ENCODE assay signal across 11 cellular contexts in genomic region chr11:9717040-9717357, GRCh38. TPM values are rescaled to one million over a fixed set of nuclear protein-coding genes. Genes with fewer than 3 reads are reported as not detected.
DNase-seq lines count a peak whose midpoint lies in the region; ATAC-seq and TF ChIP-seq lines count a peak whose summit lies in the region.
"Had no signal": no experiment of that assay in that cellular context is flagged by ENCODE, and none has a peak within 500 bp of the region (broad histone marks: within the 10 kb centered on the region; RNA-seq: fewer than 3 reads in every experiment).

No MANE protein-coding gene starts in this region.

- ATAC-seq in HG03135 (IDR thresholded peaks at IDR 0.05; ENCODE audit: unreplicated experiment) (no peak), HG03571 (IDR thresholded peaks at IDR 0.05; ENCODE audit: unreplicated experiment) (no peak)

- H3K27me3 Mint-ChIP-seq in Calu3 (ENCODE audit: unreplicated experiment): no peaks in the 10 kb centered on the region

- CTCF ChIA-PET in Calu3 (lab: Charles Lee): interaction anchor here (0.6 kb wide), 1 partner anchor 123 kb away, joined by 4 read pairs; no protein-coding TSS in a partner anchor

- DNase-seq in Calu3: no peak
- no peak for DNase-seq in Karpas-422
- no peak for DNase-seq in colonic mucosa
- no peak for DNase-seq in substantia nigra (lab: John Stamatoyannopoulos, UW)
- DNase-seq: activated CD8-positive, alpha-beta memory T cell treated with anti-CD3 and anti-CD28 coated beads, Interleukin-2, amount 50 U/mL, for 4 hours; DMS79 treated with DMSO at 0.1 percent for 48 hours; NCI-H146; stimulated activated CD4-positive, alpha-beta T cell treated with anti-CD3 and anti-CD28 coated beads, Interleukin-4, amount 100 ng/mL, for 1 hour had no signal

- H2AFZ ChIP-seq in Karpas-422 (ENCODE audit: low read length): no peak overlapping the region

- H3K4me3 Mint-ChIP-seq in Calu3 (ENCODE audit: low read depth, unreplicated experiment): no peak overlapping the region

- no peaks in the 10 kb centered on the region for H4K20me1 ChIP-seq in Karpas-422 (ENCODE audit: insufficient read depth, low read depth, low read length)

- intact Hi-C loops in Calu3 (cut with micrococcal nuclease; ENCODE audit: unreplicated experiment) (no loop called here), colonic mucosa (cut with DNase I) (no loop called here)

- H3K36me3 ChIP-seq in Karpas-422 (ENCODE audit: insufficient read depth, low read length): peaks cover 42% of the 10 kb centered on the region
- no peaks in the 10 kb centered on the region for H3K36me3 ChIP-seq in colonic mucosa
- peaks cover 0 to under 1% (median 0%) of the 10 kb centered on the region in 3 donors for H3K36me3 ChIP-seq in skeletal muscle tissue (ENCODE audit: control insufficient read depth in 3 of 3, insufficient read depth in 3 of 3, low read length in 3 of 3)

- peaks cover 29% of the 10 kb centered on the region for H3K4me1 Mint-ChIP-seq in Calu3 (ENCODE audit: low read depth, unreplicated experiment)

- H3K9me3 Mint-ChIP-seq in Calu3 (ENCODE audit: low read depth, unreplicated experiment): no peaks in the 10 kb centered on the region

- H3K27ac Mint-ChIP-seq in Calu3 (ENCODE audit: unreplicated experiment): peak overlapping the region; percentile 3

- no peaks in the 10 kb centered on the region for H3K9me2 ChIP-seq in Karpas-422 (replicated peaks; ENCODE audit: insufficient read depth, low read length)

- H3K27ac ChIP-seq in Karpas-422 (ENCODE audit: low read length) (peak overlapping the region; percentile 90), colonic mucosa (peak overlapping the region; percentile 15), skeletal muscle tissue (ENCODE audit: low read depth, low read length) (peak overlapping the region; percentile 69), substantia nigra (ENCODE audit: low read depth, low read length, poor library complexity, severe bottlenecking) (no peak overlapping the region)

- H3K9ac ChIP-seq in Karpas-422 (ENCODE audit: low read length) (peak overlapping the region; percentile 22; the same call in 1 of the 2 replicates), colonic mucosa (ENCODE audit: low read depth in 2 of 2, low read length in 2 of 2) (no peak overlapping the region), skeletal muscle tissue (ENCODE audit: low read depth in 1 of 3, low read length in 3 of 3) (no peak overlapping the region)

- H3K4me1 ChIP-seq in Karpas-422 (ENCODE audit: low read length): peaks cover 62% of the 10 kb centered on the region
- H3K4me1 ChIP-seq in colonic mucosa: no peaks in the 10 kb centered on the region
- peaks cover 5 to 13% (median 12%) of the 10 kb centered on the region in 3 donors for H3K4me1 ChIP-seq in skeletal muscle tissue (ENCODE audit: control insufficient read depth in 3 of 3, insufficient read depth in 3 of 3, low read length in 3 of 3)

- peak overlapping the region; percentile 31 for H3K4me2 ChIP-seq in Karpas-422 (ENCODE audit: low read depth, low read length, poor library complexity, severe bottlenecking)

- H3K9me3 ChIP-seq in Karpas-422 (ENCODE audit: low read length) (peaks cover 3% of the 10 kb centered on the region; the same call in 1 of the 2 replicates), colonic mucosa (no peaks in the 10 kb centered on the region), skeletal muscle tissue (ENCODE audit: control insufficient read depth in 3 of 3, low read length in 3 of 3) (no peaks in the 10 kb centered on the region)

- TF ChIP-seq CTCF in Calu3 (IDR thresholded peaks at IDR 0.05; ENCODE audit: unreplicated experiment) (no peak), colonic mucosa (IDR thresholded peaks at IDR 0.05) (no peak)

- peaks cover 80% of the 10 kb centered on the region for H3K79me2 ChIP-seq in Karpas-422 (ENCODE audit: low read length)

- no TSS peak for BruUV-seq in Calu3 (replicated peaks; lab: Mats Ljungman, UMichigan)

- no peak overlapping the region for H3K4me3 ChIP-seq in Karpas-422 (ENCODE audit: low read length)
- H3K4me3 ChIP-seq in colonic mucosa: no peak overlapping the region
- H3K4me3 ChIP-seq in skeletal muscle tissue (ENCODE audit: low read length in 3 of 3): no peak overlapping the region

- H3K36me3 Mint-ChIP-seq in Calu3 (ENCODE audit: insufficient read depth, unreplicated experiment): no peaks in the 10 kb centered on the region

- H3K27me3 ChIP-seq in Karpas-422 (ENCODE audit: low read length): no peaks in the 10 kb centered on the region
- no peaks in the 10 kb centered on the region for H3K27me3 ChIP-seq in colonic mucosa
- no peaks in the 10 kb centered on the region for H3K27me3 ChIP-seq in skeletal muscle tissue (ENCODE audit: control insufficient read depth in 3 of 3, insufficient read depth in 3 of 3, low read length in 3 of 3)

RNA-seq across cellular contexts. Expression of gene SWAP70, which starts 53.1 kb away (rescaled TPM):
- 19.9 and 20.7 TPM in 2 replicates for total RNA-seq in Calu3 (2022)
- 77.0 and 82.4 TPM in 2 replicates for total RNA-seq in Karpas-422 (2014; rRNA removed; shearing (Covaris generic); ENCODE audit: low replicate concordance)
- total RNA-seq in colonic mucosa: 10 to 100 TPM; 13.1 to 21.2 TPM
- total RNA-seq in skeletal muscle tissue: 14.6 TPM
